In the genomic region with DNA sequence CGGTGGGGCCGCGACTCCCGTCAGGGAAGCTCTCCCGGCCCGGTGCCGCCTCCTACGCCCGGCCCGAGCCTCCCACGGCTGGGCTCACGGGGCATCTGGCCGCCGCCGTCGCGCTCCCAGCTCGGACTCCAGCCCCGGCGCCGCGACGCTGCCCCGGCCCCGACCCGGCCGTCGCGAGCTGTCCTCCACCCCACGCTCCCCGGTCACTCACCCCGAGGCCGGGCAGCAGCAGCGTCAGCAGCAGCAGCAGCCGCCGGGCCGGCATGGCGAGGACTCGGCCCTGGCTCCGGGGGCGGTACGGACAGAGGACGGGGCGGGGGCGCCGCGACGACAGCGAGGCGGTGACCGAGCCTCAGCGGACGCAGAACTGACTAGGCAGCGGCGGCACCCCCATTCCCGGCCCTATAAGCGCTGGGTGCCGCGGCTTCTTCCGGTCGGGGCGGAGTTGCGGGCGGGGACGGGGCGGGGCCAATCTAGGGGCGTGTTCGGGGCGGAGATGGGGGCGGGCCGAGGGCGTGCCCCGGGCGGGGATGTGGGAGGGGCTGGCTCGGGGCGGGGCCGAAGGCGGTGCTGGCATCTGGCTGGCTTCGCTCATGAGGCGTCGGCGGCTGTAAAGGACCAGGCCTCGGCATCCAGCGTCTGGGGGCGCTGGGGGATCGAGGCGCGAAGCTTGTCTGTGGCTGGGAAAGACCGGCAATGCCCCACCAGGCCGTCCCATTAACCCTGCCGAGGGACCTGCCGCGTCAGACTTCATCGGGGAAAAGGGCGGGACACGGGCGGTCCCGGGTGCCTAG, we compare ENCODE assay signal across 8 cellular contexts. TPM values are rescaled to one million over a fixed set of nuclear protein-coding genes. Genes with fewer than 3 reads are reported as not detected.
DNase-seq lines count a peak whose midpoint lies in the region; ATAC-seq and TF ChIP-seq lines count a peak whose summit lies in the region.

A gene (minus strand): TSS at position 380 of the 794 bp plus-strand sequence. CDS start 115 bp downstream, at position 265.

- H3K9me3 ChIP-seq in SU-DHL-6 (ENCODE audit: insufficient read depth, low read length) (no peaks in the 10 kb centered on the region), ovary (no peaks in the 10 kb centered on the region), thoracic aorta (no peaks in the 10 kb centered on the region)

- TF ChIP-seq CTCF in GM10266 (IDR thresholded peaks at IDR 0.05; ENCODE audit: control insufficient read depth, insufficient read depth, low read depth, missing control alignments) = no peak
- no peak for TF ChIP-seq CTCF in SU-DHL-6 (IDR thresholded peaks at IDR 0.05; ENCODE audit: insufficient read depth, low read length, poor library complexity, severe bottlenecking)
- peak; percentile 15 for TF ChIP-seq CTCF in glutamatergic neuron (IDR thresholded peaks at IDR 0.05; ENCODE audit: partially characterized antibody, unreplicated experiment)
- TF ChIP-seq CTCF in ovary (IDR thresholded peaks at IDR 0.05) = no peak
- no peak for TF ChIP-seq CTCF in thoracic aorta (IDR thresholded peaks at IDR 0.05)

- no peaks in the 10 kb centered on the region for H3K79me2 ChIP-seq in SU-DHL-6 (ENCODE audit: insufficient read depth, low read length)

- TF ChIP-seq POLR2A in ovary (IDR thresholded peaks at IDR 0.05) = peak; percentile 74

- WGBS in ovary, 3 donors = 0 to 3% (median 1%) methylated on average over 65 to 98 of the region's 98 CpGs

- peak within 1 kb of the TSS; percentile 72 for H2AFZ ChIP-seq in SU-DHL-6 (ENCODE audit: low read depth, low read length, severe bottlenecking)

- H3K27ac ChIP-seq in SU-DHL-6 (ENCODE audit: low read depth, low read length) = no peak within 1 kb of the TSS
- H3K27ac ChIP-seq in ovary = peak within 1 kb of the TSS; percentile 88 to 91
- H3K27ac ChIP-seq in thoracic aorta = peak within 1 kb of the TSS; percentile 95 to 97

- H3K4me1 ChIP-seq in ovary (ENCODE audit: insufficient read depth) = peaks cover 9% of the 10 kb centered on the region
- H3K4me1 ChIP-seq in thoracic aorta (ENCODE audit: control insufficient read depth in 1 of 2, low read depth in 2 of 2) = peaks cover 11 to 38% of the 10 kb centered on the region in 2 donors

- no peaks in the 10 kb centered on the region for H3K36me3 ChIP-seq in SU-DHL-6 (ENCODE audit: low read length)
- no peaks in the 10 kb centered on the region for H3K36me3 ChIP-seq in ovary
- no peaks in the 10 kb centered on the region for H3K36me3 ChIP-seq in thoracic aorta

- H3K27me3 ChIP-seq in SU-DHL-6 (ENCODE audit: low read length) (no peaks in the 10 kb centered on the region), ovary (no peaks in the 10 kb centered on the region), thoracic aorta (replicated peaks; ENCODE audit: insufficient read depth) (no peaks in the 10 kb centered on the region)

- ATAC-seq in HG02571 (IDR thresholded peaks at IDR 0.05; ENCODE audit: unreplicated experiment) (peak; percentile 71), thoracic aorta (ENCODE audit: insufficient number of reproducible peaks, low FRiP score, low read depth) (peak; percentile 90)

- intact Hi-C loops in ovary (cut with DNase I) = loop anchor here (5.0 to 10.0 kb wide), 4 partner anchors 103 to 218 kb away; a partner anchor contains a TSS

- no peaks in the 10 kb centered on the region for H3F3A ChIP-seq in SU-DHL-6 (ENCODE audit: insufficient read depth)

- H3K4me3 Mint-ChIP-seq in activated naive CD8-positive, alpha-beta T cell treated with anti-CD3 and anti-CD28 coated beads for 36 hours = peak within 1 kb of the TSS; percentile 80
- H3K4me3 Mint-ChIP-seq in glutamatergic neuron (ENCODE audit: unreplicated experiment) = peak within 1 kb of the TSS; percentile 95

- no peaks in the 10 kb centered on the region for H3K9me2 ChIP-seq in SU-DHL-6 (replicated peaks; ENCODE audit: insufficient read depth, low read length)

- no peak for TF ChIP-seq EP300 in ovary (IDR thresholded peaks at IDR 0.05)

- H3K9me3 Mint-ChIP-seq in activated naive CD8-positive, alpha-beta T cell treated with anti-CD3 and anti-CD28 coated beads for 36 hours = no peaks in the 10 kb centered on the region
- peaks cover 5% of the 10 kb centered on the region for H3K9me3 Mint-ChIP-seq in glutamatergic neuron (ENCODE audit: unreplicated experiment)

- H3K4me2 ChIP-seq in SU-DHL-6 (ENCODE audit: low read depth, low read length, poor library complexity, severe bottlenecking) = peak within 1 kb of the TSS; percentile 67

- H4K20me1 ChIP-seq in SU-DHL-6 (ENCODE audit: low read depth, low read length) = no peaks in the 10 kb centered on the region

- H3K27me3 Mint-ChIP-seq in activated naive CD8-positive, alpha-beta T cell treated with anti-CD3 and anti-CD28 coated beads for 36 hours = no peaks in the 10 kb centered on the region
- H3K27me3 Mint-ChIP-seq in glutamatergic neuron (ENCODE audit: unreplicated experiment) = peaks cover 5% of the 10 kb centered on the region

- peak within 1 kb of the TSS; percentile 91 for H3K27ac Mint-ChIP-seq in activated naive CD8-positive, alpha-beta T cell treated with anti-CD3 and anti-CD28 coated beads for 36 hours
- H3K27ac Mint-ChIP-seq in glutamatergic neuron (ENCODE audit: unreplicated experiment) = peak within 1 kb of the TSS; percentile 73

- H3K4me3 ChIP-seq in SU-DHL-6 (ENCODE audit: insufficient read depth, low read length, poor library complexity, severe bottlenecking) = peak within 1 kb of the TSS; percentile 69
- H3K4me3 ChIP-seq in ovary = peak within 1 kb of the TSS; percentile 52
- peak within 1 kb of the TSS; percentile 92 for H3K4me3 ChIP-seq in thoracic aorta

- DNase-seq in GM10266 (ENCODE audit: extremely low spot score) (peak; percentile 95), NCI-H1092 treated with DMSO at 0.1 percent for 48 hours (lab: John Stamatoyannopoulos, UW) (peak; percentile 84), glutamatergic neuron (peak; percentile 94), ovary (peak; percentile 92 to 96 (median 95)), thoracic aorta (ENCODE audit: low spot score) (peak; percentile 80)
- DNase-seq in activated naive CD8-positive, alpha-beta T cell treated with anti-CD3 and anti-CD28 coated beads for 36 hours = peak; percentile 87

- no peaks in the 10 kb centered on the region for H3K36me3 Mint-ChIP-seq in activated naive CD8-positive, alpha-beta T cell treated with anti-CD3 and anti-CD28 coated beads for 36 hours
- H3K36me3 Mint-ChIP-seq in glutamatergic neuron (ENCODE audit: unreplicated experiment) = no peaks in the 10 kb centered on the region

- H3K9ac ChIP-seq in SU-DHL-6 (ENCODE audit: low read length) = peak within 1 kb of the TSS; percentile 63

- H3K4me1 Mint-ChIP-seq in activated naive CD8-positive, alpha-beta T cell treated with anti-CD3 and anti-CD28 coated beads for 36 hours = peaks cover 40% of the 10 kb centered on the region
- peaks cover 8% of the 10 kb centered on the region for H3K4me1 Mint-ChIP-seq in glutamatergic neuron (ENCODE audit: low read depth, unreplicated experiment)

RNA-seq across cellular contexts. Expression of the gene that starts here (rescaled TPM):
- 1 to 10 TPM; 7.6 to 9.0 TPM for total RNA-seq in activated naive CD8-positive, alpha-beta T cell treated with anti-CD3 and anti-CD28 coated beads for 36 hours
- 6.9 TPM for total RNA-seq in glutamatergic neuron (ENCODE audit: unreplicated experiment)
- total RNA-seq in ovary = 10 to 100 TPM; 19.6 to 73.4 (median 34.8) TPM
- 10 to 100 TPM in 1 of 2 donors, 1 to 10 TPM in 1; 8.1 to 12.9 TPM for polyA plus RNA-seq in ovary
- 10 to 100 TPM; 13.0 to 22.7 TPM for total RNA-seq in thoracic aorta
